Comparison of ENCODE assay signal across 1 cellular context in genomic region chr10:110353244-110354119, GRCh38.
TF ChIP-seq lines count a peak whose summit lies in the region.

No MANE protein-coding gene starts in this region.

TF ChIP-seq in SK-N-SH treated with all-trans-retinoic acid at 6 μM for 48 hours, 23 proteins besides CTCF, POLR2A, EP300 and RAD21 (continued from another document):
- no peak for TF ChIP-seq CREB5 (CRISPR knock-in tag; IDR thresholded peaks at IDR 0.05; ENCODE audit: low read depth)
- TF ChIP-seq PPARA (CRISPR knock-in tag; IDR thresholded peaks at IDR 0.05; ENCODE audit: borderline replicate concordance) = no peak
- no peak for TF ChIP-seq POU6F1 (CRISPR knock-in tag; IDR thresholded peaks at IDR 0.05; ENCODE audit: borderline replicate concordance, low read depth)
- TF ChIP-seq TCF4 (CRISPR knock-in tag; IDR thresholded peaks at IDR 0.05; ENCODE audit: borderline replicate concordance) = no peak
- TF ChIP-seq TOX (CRISPR knock-in tag; IDR thresholded peaks at IDR 0.05; ENCODE audit: borderline replicate concordance) = no peak; the same call in 1 of the 2 replicates
- TF ChIP-seq ZC3H10 (CRISPR knock-in tag; IDR thresholded peaks at IDR 0.05) = no peak
- no peak for TF ChIP-seq PATZ1 (CRISPR knock-in tag; IDR thresholded peaks at IDR 0.05; ENCODE audit: borderline replicate concordance)
- TF ChIP-seq GLIS3 (CRISPR knock-in tag; IDR thresholded peaks at IDR 0.05) = no peak
- no peak for TF ChIP-seq ISL1 (CRISPR knock-in tag; IDR thresholded peaks at IDR 0.05)
TF ChIP-seq in SK-N-SH treated with all-trans-retinoic acid at 6 μM for 48 hours: peak in this region for 0.
